Comparison of ENCODE assay signal across 8 cellular contexts in genomic region chr7:150378853-150379589, GRCh38. TPM values are rescaled to one million over a fixed set of nuclear protein-coding genes. Genes with fewer than 3 reads are reported as not detected.
DNase-seq lines count a peak whose midpoint lies in the region; ATAC-seq and TF ChIP-seq lines count a peak whose summit lies in the region.

Gene ZNF775, plus strand, starts transcription at chr7:150379330. Its CDS starts 9,141 bp downstream, at chr7:150388471.

- H2AFZ ChIP-seq in osteoblast (ENCODE audit: low read length), result peak within 1 kb of the TSS; percentile 95

- no peaks in the 10 kb centered on the region for H4K20me1 ChIP-seq in osteoblast (ENCODE audit: insufficient read depth, low read length)

- H3K36me3 ChIP-seq in osteoblast (ENCODE audit: insufficient read depth, low read length) (peaks cover 5% of the 10 kb centered on the region), testis (ENCODE audit: low read depth, missing control alignments) (no peaks in the 10 kb centered on the region)

- H3K27ac ChIP-seq in osteoblast (ENCODE audit: low read depth, low read length), result peak within 1 kb of the TSS; percentile 69
- peak within 1 kb of the TSS; percentile 75 to 81 for H3K27ac ChIP-seq in testis

- peaks cover 14% of the 10 kb centered on the region for H3K4me1 ChIP-seq in osteoblast (ENCODE audit: insufficient read depth, low read length)
- peaks cover 19% of the 10 kb centered on the region for H3K4me1 ChIP-seq in testis

- H3K9me3 Mint-ChIP-seq in activated naive CD8-positive, alpha-beta T cell (ENCODE audit: low read depth), result no peaks in the 10 kb centered on the region
- peaks cover 18% of the 10 kb centered on the region for H3K9me3 Mint-ChIP-seq in glutamatergic neuron (ENCODE audit: unreplicated experiment)

- H3K79me2 ChIP-seq in osteoblast (ENCODE audit: insufficient read depth, low read length), result peaks cover 40% of the 10 kb centered on the region

- no peaks in the 10 kb centered on the region for H3K36me3 Mint-ChIP-seq in activated naive CD8-positive, alpha-beta T cell
- no peaks in the 10 kb centered on the region for H3K36me3 Mint-ChIP-seq in glutamatergic neuron (ENCODE audit: unreplicated experiment)

- no peaks in the 10 kb centered on the region for H3K27me3 Mint-ChIP-seq in activated naive CD8-positive, alpha-beta T cell
- peaks cover 21% of the 10 kb centered on the region for H3K27me3 Mint-ChIP-seq in glutamatergic neuron (ENCODE audit: unreplicated experiment)

- intact Hi-C loops in testis (cut with DNase I; ENCODE audit: low total_unique reads), result no loop called here

- H3K4me3 Mint-ChIP-seq in activated naive CD8-positive, alpha-beta T cell, result peak within 1 kb of the TSS; percentile 90
- peak within 1 kb of the TSS; percentile 97 for H3K4me3 Mint-ChIP-seq in glutamatergic neuron (ENCODE audit: unreplicated experiment)

- peaks cover 55% of the 10 kb centered on the region for H3K4me1 Mint-ChIP-seq in activated naive CD8-positive, alpha-beta T cell (ENCODE audit: low read depth)
- H3K4me1 Mint-ChIP-seq in glutamatergic neuron (ENCODE audit: low read depth, unreplicated experiment), result peaks cover 41% of the 10 kb centered on the region

- TF ChIP-seq CTCF in glutamatergic neuron (IDR thresholded peaks at IDR 0.05; ENCODE audit: partially characterized antibody, unreplicated experiment) (no peak), osteoblast (IDR thresholded peaks at IDR 0.05; ENCODE audit: extremely low read depth, low read depth, low read length) (no peak), testis (IDR thresholded peaks at IDR 0.05) (no peak)

- H3K4me3 ChIP-seq in osteoblast (ENCODE audit: insufficient read depth, low read length) (peak within 1 kb of the TSS; percentile 91), testis (peak within 1 kb of the TSS; percentile 78 to 89)

- peak within 1 kb of the TSS; percentile 81 for H3K27ac Mint-ChIP-seq in activated naive CD8-positive, alpha-beta T cell
- H3K27ac Mint-ChIP-seq in glutamatergic neuron (ENCODE audit: unreplicated experiment), result peak within 1 kb of the TSS; percentile 99

- TF ChIP-seq POLR2A in GM10847 (IDR thresholded peaks at IDR 0.05; ENCODE audit: extremely low read depth, insufficient read length) (peak; percentile 89), testis (IDR thresholded peaks at IDR 0.05) (peak; percentile 57)

- ATAC-seq in HG02623 (IDR thresholded peaks at IDR 0.05; ENCODE audit: unreplicated experiment), result peak; percentile 75
- peak; percentile 98 for ATAC-seq in SK-N-SH treated with all-trans-retinoic acid at 6 μM for 48 hours

- peak; percentile 92 for DNase-seq in NCI-H1105 (lab: John Stamatoyannopoulos, UW)
- DNase-seq in glutamatergic neuron, result peak; percentile 97
- peak; percentile 100 for DNase-seq in osteoblast (ENCODE audit: insufficient read length, low spot score, missing footprints)
- peak; percentile 97 for DNase-seq in testis

- H3K9me3 ChIP-seq in osteoblast (ENCODE audit: low read depth, low read length) (no peaks in the 10 kb centered on the region), testis (no peaks in the 10 kb centered on the region)

- WGBS in testis, 2 donors, result 4% methylated on average over 22 of the region's 79 CpGs; no CpG with 5 or more reads in 1 of the 2 donors

- H3K27me3 ChIP-seq in osteoblast (ENCODE audit: insufficient read depth, low read length) (no peaks in the 10 kb centered on the region), testis (no peaks in the 10 kb centered on the region)

- H3K4me2 ChIP-seq in osteoblast (ENCODE audit: insufficient read depth, low read length), result peak within 1 kb of the TSS; percentile 95

TF ChIP-seq in SK-N-SH treated with all-trans-retinoic acid at 6 μM for 48 hours, 23 proteins besides CTCF, POLR2A, EP300 and RAD21:
- TF ChIP-seq ARNTL (CRISPR knock-in tag; IDR thresholded peaks at IDR 0.05; ENCODE audit: borderline replicate concordance, low read depth) (no peak), GLIS3 (CRISPR knock-in tag; IDR thresholded peaks at IDR 0.05) (peak; percentile 88; the same call in 1 of the 2 replicates), ZC3H10 (CRISPR knock-in tag; IDR thresholded peaks at IDR 0.05) (no peak), RARB (CRISPR knock-in tag; IDR thresholded peaks at IDR 0.05) (no peak), BACH2 (CRISPR knock-in tag; IDR thresholded peaks at IDR 0.05; ENCODE audit: borderline replicate concordance) (no peak), ZNF8 (CRISPR knock-in tag; IDR thresholded peaks at IDR 0.05) (no peak), SNAI2 (CRISPR knock-in tag; IDR thresholded peaks at IDR 0.05) (no peak; the same call in 1 of the 2 replicates), TSHZ2 (CRISPR knock-in tag; IDR thresholded peaks at IDR 0.05) (peak; percentile 54; the same call in 1 of the 2 replicates), ZFP30 (CRISPR knock-in tag; IDR thresholded peaks at IDR 0.05) (no peak), ZNF70 (CRISPR knock-in tag; IDR thresholded peaks at IDR 0.05) (peak; percentile 38; the same call in 1 of the 2 replicates), ZNF565 (CRISPR knock-in tag; conservative IDR thresholded peaks at IDR 0.05; ENCODE audit: low read depth) (0 out of 2 replicates have a peak, but pooled peaks have one; percentile 48)

RNA-seq across cellular contexts. Expression of gene ZNF775, which starts in this region (rescaled TPM):
- total RNA-seq in glutamatergic neuron (ENCODE audit: unreplicated experiment) (20.5 TPM), osteoblast (5.0 and 6.2 TPM in 2 replicates), testis (10 to 100 TPM; 11.0 to 14.1 TPM)
- polyA plus RNA-seq in testis (ENCODE audit: insufficient read depth, low read depth, low replicate concordance), result 5.2 TPM

Comparison
In these comparisons a context has a peak if more than half of its experiments do, and no peak if none do; other contexts are left out.
1. Peak in every context shown above with its lines: DNase-seq, ATAC-seq, H3K4me3 ChIP-seq and H3K27ac ChIP-seq.